Comparison of ENCODE assay signal across 18 cellular contexts in the genomic region with DNA sequence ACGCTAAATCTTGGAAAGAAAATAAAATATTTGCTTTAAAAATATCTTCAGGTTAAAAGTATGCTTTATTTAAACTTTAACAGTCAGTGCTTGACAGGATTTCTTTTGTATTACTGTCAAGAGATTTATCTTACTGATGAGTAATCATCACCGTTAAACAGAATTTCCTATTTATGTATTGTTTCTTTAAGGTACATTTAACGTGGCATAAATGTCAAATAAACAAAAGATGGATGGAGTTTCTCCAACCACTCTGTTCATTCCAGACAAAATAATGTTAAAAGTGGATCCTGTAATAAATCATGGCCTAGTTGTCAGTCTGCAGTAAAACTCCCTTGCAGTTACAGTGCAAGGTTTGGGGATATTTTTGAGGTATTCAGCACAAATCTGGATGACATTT.
A peak's percentile ranks its signal among the peaks of the same experiment; 100 is the strongest.
DNase-seq lines count a peak whose midpoint lies in the region; ATAC-seq, FAIRE-seq and TF ChIP-seq lines count a peak whose summit lies in the region.
"Had no signal": no experiment of that assay in that cellular context is flagged by ENCODE, and none has a peak within 500 bp of the region (broad histone marks: within the 10 kb centered on the region; RNA-seq: fewer than 3 reads in every experiment).

No MANE protein-coding gene starts in this region.

- no peak overlapping the region for H3K18ac ChIP-seq in mesenchymal stem cell (ENCODE audit: low read depth in 1 of 2, low read length in 2 of 2)

- ATAC-seq in GM21529 (IDR thresholded peaks at IDR 0.05; ENCODE audit: unreplicated experiment), result no peak
- ATAC-seq: GM23338, T-helper 17 cell had no signal

- no peak for TF ChIP-seq POLR2A in ovary (IDR thresholded peaks at IDR 0.05)

- no peak overlapping the region for H3K14ac ChIP-seq in mesenchymal stem cell (ENCODE audit: low read length in 2 of 2)

- no peaks in the 10 kb centered on the region for H3K4me1 Mint-ChIP-seq in astrocyte (ENCODE audit: low read depth, unreplicated experiment)

- H2BK15ac ChIP-seq in mesenchymal stem cell (ENCODE audit: low read depth, poor library complexity, severe bottlenecking), result no peak overlapping the region

- H3K27me3 Mint-ChIP-seq in astrocyte (ENCODE audit: low read depth, unreplicated experiment), result no peaks in the 10 kb centered on the region
- H3K27me3 Mint-ChIP-seq: T-helper 17 cell had no signal

- H3K4me2 ChIP-seq in astrocyte (ENCODE audit: low read length) (no peak overlapping the region), mesenchymal stem cell (ENCODE audit: low read length, poor library complexity, severe bottlenecking) (no peak overlapping the region)
- H3K4me2 ChIP-seq: GM23338 had no signal

- H2BK5ac ChIP-seq in mesenchymal stem cell (ENCODE audit: low read depth, low read length, poor library complexity, severe bottlenecking), result no peak overlapping the region

- no peak overlapping the region for H4K8ac ChIP-seq in mesenchymal stem cell (ENCODE audit: low read length)

- DNase-seq in ELR (ENCODE audit: low read depth) (peak; percentile 19), M059J (ENCODE audit: low read depth) (peak; percentile 48), astrocyte (ENCODE audit: low read depth) (peak; percentile 40), mesenchymal stem cell (peak; percentile 6), NCI-H345 (lab: John Stamatoyannopoulos, UW) (no peak), ovary (no peak), cardiac septum (ENCODE audit: low spot score) (no peak)
- DNase-seq: ACHN, AML-193, DMS79, NCI-H1436, NCI-H2029, NCI-H748 treated with DMSO at 0.1 percent for 48 hours, RPMI8226, T-helper 17 cell had no signal

- H3K36me3 ChIP-seq in astrocyte (ENCODE audit: insufficient read depth, low read length) (no peaks in the 10 kb centered on the region), mesenchymal stem cell (ENCODE audit: control insufficient read depth in 1 of 2, insufficient read depth in 2 of 2, low read depth in 1 of 2, low read length in 2 of 2) (no peaks in the 10 kb centered on the region), ovary (no peaks in the 10 kb centered on the region)

- H3K4me3 ChIP-seq in astrocyte (ENCODE audit: insufficient read depth, low read depth, low read length) (no peak overlapping the region), mesenchymal stem cell (ENCODE audit: insufficient read depth in 1 of 2, low read depth in 1 of 2, low read length in 2 of 2) (no peak overlapping the region), ovary (no peak overlapping the region)
- H3K4me3 ChIP-seq: GM23338 had no signal

- no peak overlapping the region for H2BK120ac ChIP-seq in mesenchymal stem cell (ENCODE audit: low read depth, low read length)

- H3K27ac Mint-ChIP-seq in astrocyte (ENCODE audit: unreplicated experiment), result no peak overlapping the region
- H3K27ac Mint-ChIP-seq: GM23338, T-helper 17 cell had no signal

- no peaks in the 10 kb centered on the region for H4K20me1 ChIP-seq in astrocyte (ENCODE audit: insufficient read depth, low read length)

- H3K9me3 Mint-ChIP-seq in astrocyte (ENCODE audit: unreplicated experiment), result no peaks in the 10 kb centered on the region
- H3K9me3 Mint-ChIP-seq: GM23338 had no signal

- no peaks in the 10 kb centered on the region for H3K27me3 ChIP-seq in astrocyte (ENCODE audit: insufficient read depth, low read length)
- no peaks in the 10 kb centered on the region for H3K27me3 ChIP-seq in mesenchymal stem cell (ENCODE audit: control insufficient read depth in 1 of 2, insufficient read depth in 1 of 2, low read length in 2 of 2)
- no peaks in the 10 kb centered on the region for H3K27me3 ChIP-seq in ovary

- H2BK12ac ChIP-seq in mesenchymal stem cell (ENCODE audit: low read length in 2 of 2), result no peak overlapping the region

- no peak overlapping the region for H3K4ac ChIP-seq in mesenchymal stem cell (ENCODE audit: low read depth in 1 of 2, low read length in 2 of 2)

- H3K9me3 ChIP-seq in astrocyte (ENCODE audit: insufficient read depth, low read depth, low read length) (no peaks in the 10 kb centered on the region), mesenchymal stem cell (ENCODE audit: control insufficient read depth, low read length) (no peaks in the 10 kb centered on the region), ovary (no peaks in the 10 kb centered on the region)

- H4K91ac ChIP-seq in mesenchymal stem cell (ENCODE audit: low read length), result no peak overlapping the region

- no CpG with 5 or more reads among the region's 3 CpGs for WGBS in mesenchymal stem cell
- WGBS in ovary, 3 donors, result 3 to 8% (median 6%) methylated on average over 3 of the region's 3 CpGs

- H3K79me1 ChIP-seq in mesenchymal stem cell (replicated peaks; ENCODE audit: low read length, poor library complexity, severe bottlenecking), result peaks cover 10% of the 10 kb centered on the region

- H3K4me1 ChIP-seq in astrocyte (ENCODE audit: insufficient read depth, low read length) (no peaks in the 10 kb centered on the region), mesenchymal stem cell (ENCODE audit: control insufficient read depth, insufficient read depth, low read depth, low read length) (no peaks in the 10 kb centered on the region), ovary (ENCODE audit: insufficient read depth) (no peaks in the 10 kb centered on the region)

- H3K27ac ChIP-seq in astrocyte (ENCODE audit: low read depth, low read length), result no peak overlapping the region
- no peak overlapping the region for H3K27ac ChIP-seq in mesenchymal stem cell (ENCODE audit: low read length, poor library complexity, severe bottlenecking)
- H3K27ac ChIP-seq in ovary, result no peak overlapping the region
- H3K27ac ChIP-seq: C4-2B had no signal

- TF ChIP-seq EP300 in ovary (IDR thresholded peaks at IDR 0.05), result no peak

- H3K23ac ChIP-seq in mesenchymal stem cell (ENCODE audit: low read length in 2 of 2), result no peak overlapping the region

- TF ChIP-seq CTCF in astrocyte (IDR thresholded peaks at IDR 0.05; ENCODE audit: insufficient read depth, low read depth, low read length) (no peak), ovary (IDR thresholded peaks at IDR 0.05) (no peak)

- H3K36me3 Mint-ChIP-seq in astrocyte (ENCODE audit: low read depth, unreplicated experiment), result no peaks in the 10 kb centered on the region

- intact Hi-C loops in ovary (cut with DNase I), result no loop called here
- intact Hi-C loops in cardiac septum (cut with DNase I), result no loop called here

- no peak overlapping the region for H2AFZ ChIP-seq in astrocyte (ENCODE audit: low read depth, low read length)
- no peak overlapping the region for H2AFZ ChIP-seq in mesenchymal stem cell (ENCODE audit: low read depth, low read length)
- H2AFZ ChIP-seq: GM23338 had no signal

- no peak overlapping the region for H3K4me3 Mint-ChIP-seq in astrocyte (ENCODE audit: unreplicated experiment)
- H3K4me3 Mint-ChIP-seq: GM23338, T-helper 17 cell had no signal

- no peak overlapping the region for H2AK5ac ChIP-seq in mesenchymal stem cell (ENCODE audit: low read length, severe bottlenecking)

- FAIRE-seq in astrocyte (lab: Jason Lieb, UNC), result no peak

- H3K9ac ChIP-seq in astrocyte (ENCODE audit: low read length) (no peak overlapping the region), mesenchymal stem cell (ENCODE audit: low read length) (no peak overlapping the region)

- H3K79me2 ChIP-seq in astrocyte (ENCODE audit: insufficient read depth, low read length), result no peaks in the 10 kb centered on the region

Comparison
In these comparisons a context has a peak if more than half of its experiments do, and no peak if none do; other contexts are left out.
1. DNase-seq: peak in ELR (single experiment), M059J (single experiment), astrocyte (single experiment) and mesenchymal stem cell (single experiment); none in NCI-H345 (single experiment), ovary (0 of 5) and cardiac septum (single experiment).